ENCODE assay signal across 23 cellular contexts in genomic region chr7:158102897-158103296, GRCh38.
DNase-seq lines count a peak whose midpoint lies in the region; ATAC-seq and TF ChIP-seq lines count a peak whose summit lies in the region.
"Had no signal": no experiment of that assay in that cellular context is flagged by ENCODE, and none has a peak within 500 bp of the region (broad histone marks: within the 10 kb centered on the region; RNA-seq: fewer than 3 reads in every experiment).

No MANE protein-coding gene starts in this region.

- H3K27me3 ChIP-seq in right atrium auricular region (no peaks in the 10 kb centered on the region), right cardiac atrium (ENCODE audit: control insufficient read depth, insufficient read depth) (no peaks in the 10 kb centered on the region), stomach (no peaks in the 10 kb centered on the region), smooth muscle cell (ENCODE audit: low read depth) (no peaks in the 10 kb centered on the region)
- H3K27me3 ChIP-seq: BLaER1 treated with 17β-estradiol and CSF1 and Interleukin-3, amounts not matched to agents 10 nM and 100 nM had no signal

- no peak overlapping the region for H3K4me2 ChIP-seq in smooth muscle cell
- H3K4me2 ChIP-seq: A549; BLaER1 treated with 17β-estradiol and CSF1 and Interleukin-3, amounts not matched to agents 10 nM and 100 nM had no signal

- no peak overlapping the region for H2AFZ ChIP-seq in smooth muscle cell (ENCODE audit: low read depth)
- H2AFZ ChIP-seq: GM23248 had no signal

- no peak for TF ChIP-seq CTCF in right atrium auricular region (IDR thresholded peaks at IDR 0.05)
- no peak for TF ChIP-seq CTCF in stomach (IDR thresholded peaks at IDR 0.05)
- TF ChIP-seq CTCF in smooth muscle cell (IDR thresholded peaks at IDR 0.05; ENCODE audit: borderline replicate concordance, insufficient read depth, poor library complexity, severe bottlenecking) = no peak

- TF ChIP-seq EP300 in stomach (IDR thresholded peaks at IDR 0.05) = no peak

- H3K36me3 ChIP-seq in right atrium auricular region (no peaks in the 10 kb centered on the region), stomach (peaks cover 0 to 6% (median 2%) of the 10 kb centered on the region in 4 donors), smooth muscle cell (ENCODE audit: low read depth) (no peaks in the 10 kb centered on the region)
- H3K36me3 ChIP-seq: BLaER1 treated with 17β-estradiol and CSF1 and Interleukin-3, amounts not matched to agents 10 nM and 100 nM had no signal

- no peak for ATAC-seq in right cardiac atrium
- no peak for ATAC-seq in GM18520 (IDR thresholded peaks at IDR 0.05; ENCODE audit: unreplicated experiment)
- ATAC-seq: A549 had no signal

- H3K4me3 ChIP-seq in right atrium auricular region (no peak overlapping the region), right cardiac atrium (ENCODE audit: low read length) (no peak overlapping the region), stomach (no peak overlapping the region), smooth muscle cell (no peak overlapping the region)
- H3K4me3 ChIP-seq: A549; BLaER1 treated with 17β-estradiol and CSF1 and Interleukin-3, amounts not matched to agents 10 nM and 100 nM; GM23248 had no signal

- no peaks in the 10 kb centered on the region for H4K20me1 ChIP-seq in smooth muscle cell (ENCODE audit: low read depth)
- H4K20me1 ChIP-seq: BLaER1 treated with 17β-estradiol and CSF1 and Interleukin-3, amounts not matched to agents 10 nM and 100 nM had no signal

- H3K9ac ChIP-seq in smooth muscle cell (ENCODE audit: low read depth) = no peak overlapping the region
- H3K9ac ChIP-seq: BLaER1 treated with 17β-estradiol and CSF1 and Interleukin-3, amounts not matched to agents 10 nM and 100 nM; GM23248 had no signal

- no peaks in the 10 kb centered on the region for H3K9me3 ChIP-seq in right atrium auricular region
- no peaks in the 10 kb centered on the region for H3K9me3 ChIP-seq in right cardiac atrium (ENCODE audit: control insufficient read depth, low read length)
- H3K9me3 ChIP-seq in stomach = peaks cover 0 to 7% (median 4%) of the 10 kb centered on the region in 4 donors
- no peaks in the 10 kb centered on the region for H3K9me3 ChIP-seq in smooth muscle cell (replicated peaks; ENCODE audit: low read depth)
- H3K9me3 ChIP-seq: A549; BLaER1 treated with 17β-estradiol and CSF1 and Interleukin-3, amounts not matched to agents 10 nM and 100 nM had no signal

- H3K27ac ChIP-seq in right atrium auricular region = no peak overlapping the region
- no peak overlapping the region for H3K27ac ChIP-seq in right cardiac atrium (ENCODE audit: low read length)
- H3K27ac ChIP-seq in stomach = no peak overlapping the region
- H3K27ac ChIP-seq in smooth muscle cell (ENCODE audit: low read depth) = no peak overlapping the region
- H3K27ac ChIP-seq: A549; BLaER1 treated with 17β-estradiol and CSF1 and Interleukin-3, amounts not matched to agents 10 nM and 100 nM; GM23248 had no signal

- no peaks in the 10 kb centered on the region for H3F3A ChIP-seq in smooth muscle cell (ENCODE audit: low read depth)

- whole genome bisulfite sequencing in right cardiac atrium = 80% methylated on average over 9 of the region's 9 CpGs
- 76 to 96% (median 92%) methylated on average over 7 to 9 of the region's 9 CpGs for WGBS in stomach, 5 donors
- 85% methylated on average over 9 of the region's 9 CpGs for WGBS in smooth muscle cell (ENCODE audit: low lambda C conversion rate)

- no peaks in the 10 kb centered on the region for H3K79me2 ChIP-seq in smooth muscle cell (ENCODE audit: low read depth)

- DNase-seq in right atrium auricular region (ENCODE audit: low spot score) = peak; percentile 43
- DNase-seq in right cardiac atrium = no peak
- DNase-seq in mesenteric fat pad (ENCODE audit: low spot score) = peak; percentile 33
- DNase-seq in stomach = peak; percentile 9
- DNase-seq in dedifferentiated amniotic fluid mesenchymal stem cell (ENCODE audit: extremely low spot score) = no peak
- DNase-seq in smooth muscle cell (lab: John Stamatoyannopoulos, UW; ENCODE audit: unreplicated experiment) = no peak
- DNase-seq: AML-193; CD4-positive, alpha-beta T cell; COR-L47; DMS53; GM23248; H9; NCI-H1048; NCI-H1417 treated with DMSO at 0.1 percent for 48 hours; NCI-H1694 treated with DMSO at 0.1 percent for 48 hours; NCI-H2081; NCI-H2227 treated with DMSO at 0.1 percent for 48 hours; NCI-H526 treated with DMSO at 0.1 percent for 48 hours; RPMI8226; SHP77 treated with DMSO at 0.1 percent for 48 hours had no signal

- no peaks in the 10 kb centered on the region for H3K4me1 ChIP-seq in right atrium auricular region
- no peaks in the 10 kb centered on the region for H3K4me1 ChIP-seq in right cardiac atrium (ENCODE audit: control insufficient read depth, insufficient read depth, low read length)
- H3K4me1 ChIP-seq in stomach = no peaks in the 10 kb centered on the region
- no peaks in the 10 kb centered on the region for H3K4me1 ChIP-seq in smooth muscle cell (ENCODE audit: low read depth)
- H3K4me1 ChIP-seq: A549; BLaER1 treated with 17β-estradiol and CSF1 and Interleukin-3, amounts not matched to agents 10 nM and 100 nM had no signal

- no peak for TF ChIP-seq POLR2A in stomach (IDR thresholded peaks at IDR 0.05)

- intact Hi-C loops in right cardiac atrium (cut with DNase I) = no loop called here
- intact Hi-C loops in stomach (cut with DNase I; ENCODE audit: low total_unique reads) = no loop called here

Comparison
In these comparisons a context has a peak if more than half of its experiments do, and no peak if none do; other contexts are left out.
1. DNase-seq: peak in right atrium auricular region (single experiment), mesenteric fat pad (single experiment) and stomach (single experiment); none in right cardiac atrium (0 of 3), dedifferentiated amniotic fluid mesenchymal stem cell (single experiment) and smooth muscle cell (single experiment).